ENCODE assay signal across 8 cellular contexts in the genomic region with DNA sequence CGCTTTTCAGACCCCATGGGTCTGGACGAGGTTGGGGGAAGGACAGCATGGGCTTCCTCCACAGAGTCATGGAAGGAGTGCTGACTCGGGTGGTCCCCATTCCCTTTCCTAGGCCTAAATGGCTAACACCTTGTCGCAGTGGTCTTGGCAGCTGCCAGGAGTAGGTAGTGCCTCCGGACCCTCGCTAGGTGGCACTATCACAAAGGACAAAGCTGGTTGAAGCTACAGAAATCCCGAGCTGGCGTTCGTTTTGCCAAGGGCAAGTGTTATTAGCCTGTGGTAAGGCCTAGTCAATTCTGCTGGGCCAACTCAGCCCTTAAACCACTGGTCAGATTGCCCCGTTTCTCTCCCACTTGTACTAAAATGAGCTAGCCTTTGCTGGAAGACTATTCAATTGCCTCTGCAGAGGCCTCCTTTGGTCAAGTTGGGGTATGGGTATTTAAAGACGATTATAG. TPM values are rescaled to one million over a fixed set of nuclear protein-coding genes. Genes with fewer than 3 reads are reported as not detected.
DNase-seq lines count a peak whose midpoint lies in the region; ATAC-seq and TF ChIP-seq lines count a peak whose summit lies in the region.

No MANE protein-coding gene starts in this region.

- ATAC-seq in heart left ventricle = peak; percentile 65 to 76 (median 70)

- H3K4ac ChIP-seq in trophoblast cell (ENCODE audit: low read depth, low read length) = no peak overlapping the region

- POLR2A ChIA-PET in HEK293T (lab: Yijun Ruan, JAX) = interaction anchor here (1.0 to 1.9 kb wide), 5 partner anchors 14 to 492 kb away, joined by 3 to 6 read pairs (median 3); a partner anchor contains a TSS

- no peaks in the 10 kb centered on the region for H3K27me3 ChIP-seq in heart left ventricle
- no peaks in the 10 kb centered on the region for H3K27me3 ChIP-seq in trophoblast cell (ENCODE audit: insufficient read depth, low read length)
- no peaks in the 10 kb centered on the region for H3K27me3 ChIP-seq in transverse colon

- CTCF ChIA-PET in HEK293T (lab: Yijun Ruan, JAX) = interaction anchor here (0.6 to 1.6 kb wide), 19 partner anchors 9 to 485 kb away, joined by 3 to 12 read pairs (median 3); a partner anchor contains a TSS

- no peak overlapping the region for H3K9ac ChIP-seq in trophoblast cell (ENCODE audit: low read length)

- H2AFZ ChIP-seq in trophoblast cell (ENCODE audit: insufficient read depth, low read length, poor library complexity) = no peak overlapping the region

- H3K4me1 ChIP-seq in heart left ventricle = peaks cover 3 to 35% (median 21%) of the 10 kb centered on the region in 12 donors
- peaks cover 8 to 16% of the 10 kb centered on the region in 2 experiments for H3K4me1 ChIP-seq in trophoblast cell (ENCODE audit: control insufficient read depth in 1 of 2, insufficient read depth in 2 of 2, low read length in 2 of 2)
- H3K4me1 ChIP-seq in transverse colon = peaks cover 7 to 29% (median 26%) of the 10 kb centered on the region in 4 donors

- no peak overlapping the region for H3K23ac ChIP-seq in trophoblast cell (ENCODE audit: low read length)

- peaks cover 13% of the 10 kb centered on the region for H3K79me2 ChIP-seq in trophoblast cell (ENCODE audit: control insufficient read depth, insufficient read depth, low read length, poor library complexity)

- in situ Hi-C loops in transverse colon (cut with MboI; ENCODE audit: low pct_ligation_motif_present in 1 of 4, low pct_unique_long_range_greater_than_20kb in 1 of 4, low sequenced_read_pairs in 3 of 4) = loop anchor here in 1 of 4 donors (25.0 kb wide), 1 partner anchor 328 kb away; no protein-coding TSS in a partner anchor

- no peak for TF ChIP-seq EP300 in transverse colon (IDR thresholded peaks at IDR 0.05; ENCODE audit: low read depth)

- no peak overlapping the region for H2BK120ac ChIP-seq in trophoblast cell (ENCODE audit: insufficient read depth, low read length, poor library complexity)

- peak overlapping the region; percentile 82 for H3K4me2 ChIP-seq in trophoblast cell (ENCODE audit: low read length)

- intact Hi-C loops in heart left ventricle (cut with DNase I) (loop anchor here in 8 of 10 donors (2.0 to 10.0 kb wide), 13 partner anchors 48 to 525 kb away; a partner anchor contains a TSS), transverse colon (cut with DNase I; ENCODE audit: low total_unique reads) (loop anchor here (10.0 kb wide), 1 partner anchor 505 kb away; a partner anchor contains a TSS)

- H3K79me1 ChIP-seq in trophoblast cell (ENCODE audit: low read length) = peaks cover 10% of the 10 kb centered on the region

- peak; percentile 94 for DNase-seq in ELF-1 (ENCODE audit: low read depth, low spot score)
- DNase-seq in HEK293T (ENCODE audit: extremely low spot score) = peak; percentile 87
- peak; percentile 94 for DNase-seq in NCI-H128 (lab: John Stamatoyannopoulos, UW; ENCODE audit: unreplicated experiment)
- peak; percentile 29 to 76 for DNase-seq in SW 1271 (lab: John Stamatoyannopoulos, UW)
- peak; percentile 85 to 90 (median 90) for DNase-seq in heart left ventricle
- DNase-seq in trophoblast cell = peak; percentile 89 to 96
- peak; percentile 90 for DNase-seq in transverse colon

- H2AK5ac ChIP-seq in trophoblast cell (ENCODE audit: low read length) = no peak overlapping the region

- H3K36me3 ChIP-seq in heart left ventricle (peaks cover 0 to 19% (median 13%) of the 10 kb centered on the region in 9 donors), trophoblast cell (ENCODE audit: control insufficient read depth in 1 of 2, insufficient read depth in 2 of 2, low read length in 2 of 2) (peaks cover 10 to 13% of the 10 kb centered on the region in 2 experiments), transverse colon (peaks cover 0 to 13% (median 6%) of the 10 kb centered on the region in 4 donors)

- H4K8ac ChIP-seq in trophoblast cell (ENCODE audit: low read depth, low read length) = peak overlapping the region; percentile 78

- H3K4me3 ChIP-seq in heart left ventricle (peak overlapping the region in 11 of 12 donors; percentile 10 to 98 (median 96)), trophoblast cell (ENCODE audit: low read depth, low read length) (no peak overlapping the region), transverse colon (peak overlapping the region in 3 of 4 donors; percentile 87 to 97 (median 93))

- TF ChIP-seq POLR2A in heart left ventricle (IDR thresholded peaks at IDR 0.05) (no peak), transverse colon (IDR thresholded peaks at IDR 0.05) (no peak)

- peak overlapping the region; percentile 79 for H3K27ac ChIP-seq in adipose tissue (ENCODE audit: low read depth, low read length)
- peak overlapping the region; percentile 85 to 97 (median 94) for H3K27ac ChIP-seq in heart left ventricle
- peak overlapping the region; percentile 79 for H3K27ac ChIP-seq in trophoblast cell (ENCODE audit: low read depth, low read length)
- H3K27ac ChIP-seq in transverse colon = peak overlapping the region; percentile 88 to 89 (median 89)

- H2BK12ac ChIP-seq in trophoblast cell (ENCODE audit: low read length) = no peak overlapping the region

- no peak overlapping the region for H2BK5ac ChIP-seq in trophoblast cell (ENCODE audit: low read depth, low read length, poor library complexity)

- no peak overlapping the region for H3K14ac ChIP-seq in trophoblast cell (ENCODE audit: low read length)

- TF ChIP-seq CTCF in heart left ventricle (IDR thresholded peaks at IDR 0.05) (peak; percentile 88 to 97 (median 93)), transverse colon (IDR thresholded peaks at IDR 0.05) (peak; percentile 89 to 98 (median 92))

- no peak overlapping the region for H3K18ac ChIP-seq in trophoblast cell (ENCODE audit: low read length)

- H3K9me3 ChIP-seq in heart left ventricle (no peaks in the 10 kb centered on the region), trophoblast cell (ENCODE audit: insufficient read depth, low read depth, low read length) (no peaks in the 10 kb centered on the region), transverse colon (no peaks in the 10 kb centered on the region)

- no peak overlapping the region for H4K12ac ChIP-seq in trophoblast cell (ENCODE audit: low read depth, low read length)

- 3 to 6% (median 5%) methylated on average over 11 of the region's 11 CpGs for WGBS in adipose tissue, 3 donors
- WGBS in heart left ventricle, 4 donors = 4 to 7% (median 6%) methylated on average over 11 of the region's 11 CpGs
- no CpG with 5 or more reads among the region's 11 CpGs for WGBS in trophoblast cell (ENCODE audit: extremely low coverage, insufficient coverage, insufficient read length)
- 3 to 60% methylated on average over 1 to 11 of the region's 11 CpGs for WGBS in transverse colon (ENCODE audit: low coverage in 1 of 2), 2 donors

- H4K91ac ChIP-seq in trophoblast cell (ENCODE audit: low read depth, low read length) = no peak overlapping the region

TF ChIP-seq in HEK293T, 16 proteins besides CTCF, POLR2A, EP300 and RAD21:
- no peak for TF ChIP-seq HDGF (IDR thresholded peaks at IDR 0.05; ENCODE audit: borderline replicate concordance)
- no peak for TF ChIP-seq BHLHE40 (IDR thresholded peaks at IDR 0.05; ENCODE audit: borderline replicate concordance)
- TF ChIP-seq SP1 (IDR thresholded peaks at IDR 0.05) = no peak
- TF ChIP-seq ARNT (IDR thresholded peaks at IDR 0.05) = no peak
- no peak for TF ChIP-seq CTBP1 (IDR thresholded peaks at IDR 0.05; ENCODE audit: borderline replicate concordance)
- TF ChIP-seq TARDBP (IDR thresholded peaks at IDR 0.05) = no peak
- TF ChIP-seq LEF1 (IDR thresholded peaks at IDR 0.05; ENCODE audit: borderline replicate concordance) = no peak

RNA-seq across cellular contexts. Expression of a gene that starts 1.1 kb away (rescaled TPM):
- 10 to 100 TPM; 27.5 to 37.7 (median 32.1) TPM for polyA plus RNA-seq in adipose tissue
- 10 to 100 TPM; 22.1 to 79.4 (median 58.8) TPM for total RNA-seq in heart left ventricle
- polyA plus RNA-seq in heart left ventricle = 10 to 100 TPM; 23.0 to 36.2 TPM
- polyA plus RNA-seq in trophoblast cell (2013) = 36.7 and 37.7 TPM in 2 replicates
- total RNA-seq in transverse colon = 10 to 100 TPM; 10.1 to 33.9 (median 26.6) TPM

RNA-seq across cellular contexts. Expression of a gene that starts 8.1 kb away (rescaled TPM):
- under 1 TPM; under 0.01 to 0.38 (median 0.01) TPM for polyA plus RNA-seq in adipose tissue
- under 1 TPM in 3 of 9 donors, not detected in 6; 0.05 to 0.14 (median 0.06) TPM for total RNA-seq in heart left ventricle
- under 1 TPM in 1 of 2 donors, not detected in 1; 0.03 TPM for polyA plus RNA-seq in heart left ventricle
- 0.04 and 0.08 TPM in 2 replicates for polyA plus RNA-seq in trophoblast cell (2013)
- total RNA-seq in transverse colon = under 1 TPM in 2 of 4 donors, not detected in 2; 0.32 to 0.82 TPM

RNA-seq across cellular contexts. Expression of a gene that starts 48.5 kb away (rescaled TPM):
- polyA plus RNA-seq in adipose tissue (10 to 100 TPM; 24.2 to 39.6 (median 39.4) TPM), heart left ventricle (10 to 100 TPM; 16.0 to 29.5 TPM)
- total RNA-seq in heart left ventricle (100 to 1,000 TPM in 1 of 9 donors, 10 to 100 TPM in 8; 52.1 to 117 (median 63.1) TPM), transverse colon (100 to 1,000 TPM in 3 of 4 donors, 10 to 100 TPM in 1; 81.5 to 140 (median 110) TPM)
- 68.1 and 71.9 TPM in 2 replicates for polyA plus RNA-seq in trophoblast cell (2013)

RNA-seq across cellular contexts. Expression of a gene that starts 57.3 kb away (rescaled TPM):
- polyA plus RNA-seq in adipose tissue (10 to 100 TPM in 2 of 3 donors, 1 to 10 TPM in 1; 3.2 to 26.8 (median 19.3) TPM), heart left ventricle (10 to 100 TPM; 10.1 to 17.7 TPM)
- total RNA-seq in heart left ventricle (10 to 100 TPM; 11.1 to 19.4 (median 11.9) TPM), transverse colon (10 to 100 TPM in 1 of 4 donors, 1 to 10 TPM in 3; 5.2 to 15.0 (median 6.7) TPM)
- polyA plus RNA-seq in trophoblast cell (2013) = under 0.01 and 0.01 TPM in 2 replicates

RNA-seq across cellular contexts. Expression of a gene that starts 57.5 kb away (rescaled TPM):
- polyA plus RNA-seq in adipose tissue = 10 to 100 TPM in 1 of 3 donors, 1 to 10 TPM in 2; 1.3 to 11.7 (median 7.7) TPM
- 1 to 10 TPM in 8 of 9 donors, under 1 TPM in 1; 0.71 to 3.4 (median 1.8) TPM for total RNA-seq in heart left ventricle
- polyA plus RNA-seq in heart left ventricle = 1 to 10 TPM; 2.9 to 3.0 TPM
- not detected in 2 replicates for polyA plus RNA-seq in trophoblast cell (2013)
- total RNA-seq in transverse colon = 1 to 10 TPM in 1 of 4 donors, under 1 TPM in 1, not detected in 2; 0.96 to 3.3 TPM
